19 cellular contexts compared by ENCODE assay signal in the genomic region with DNA sequence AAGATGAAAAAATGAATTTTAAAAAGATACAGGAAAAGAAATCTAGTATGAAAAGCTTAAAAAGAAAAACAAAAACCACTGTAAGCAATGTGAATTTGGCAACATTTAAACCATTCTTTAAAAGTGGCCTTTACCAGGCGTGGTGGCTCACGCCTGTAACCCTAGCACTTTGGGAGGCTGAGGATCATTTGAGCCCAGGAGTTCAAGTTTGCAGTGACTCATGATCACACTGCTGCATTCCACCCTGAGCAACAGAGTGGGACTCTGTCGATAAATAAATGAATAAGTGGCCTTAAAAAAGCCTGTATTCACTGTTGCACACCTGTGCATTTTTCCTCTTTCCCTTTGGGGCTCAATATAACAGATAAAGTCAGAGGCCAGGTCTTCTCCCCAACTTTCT.
DNase-seq lines count a peak whose midpoint lies in the region; ATAC-seq and TF ChIP-seq lines count a peak whose summit lies in the region.
"Had no signal": no experiment of that assay in that cellular context is flagged by ENCODE, and none has a peak within 500 bp of the region (broad histone marks: within the 10 kb centered on the region; RNA-seq: fewer than 3 reads in every experiment).

No MANE protein-coding gene starts in this region.

- H3K36me3 Mint-ChIP-seq in activated CD8-positive, alpha-beta T cell treated with anti-CD3 and anti-CD28 coated beads, Interleukin-2, amount 10 ng/mL, durations not matched to agents 7 days and 5 days (ENCODE audit: low read depth): peaks cover 3% of the 10 kb centered on the region
- H3K36me3 Mint-ChIP-seq in naive B cell: peaks cover 0 to 4% of the 10 kb centered on the region in 2 donors

- DNase-seq in left ventricle myocardium inferior (no peak), Right ventricle myocardium inferior (ENCODE audit: missing footprints) (no peak), naive B cell (no peak), substantia nigra (lab: John Stamatoyannopoulos, UW) (no peak), SHP77 (lab: John Stamatoyannopoulos, UW) (no peak)
- DNase-seq in activated CD8-positive, alpha-beta T cell treated with anti-CD3 and anti-CD28 coated beads, Interleukin-2, amount 10 ng/mL, durations not matched to agents 7 days and 5 days: no peak
- DNase-seq: activated CD8-positive, alpha-beta memory T cell treated with anti-CD3 and anti-CD28 coated beads, Interleukin-2, amount 50 U/mL, for 48 hours; effector memory CD4-positive, alpha-beta T cell; H7; heart left ventricle; NCI-H1092 treated with DMSO at 0.1 percent for 48 hours; NCI-H187; NCI-H2171 treated with DMSO at 0.1 percent for 48 hours; NCI-H524; SJCRH30 had no signal

- no peak for TF ChIP-seq CTCF in left ventricle myocardium inferior (IDR thresholded peaks at IDR 0.05; ENCODE audit: borderline replicate concordance)

- peaks cover 57% of the 10 kb centered on the region for H3K4me1 Mint-ChIP-seq in activated CD8-positive, alpha-beta T cell treated with anti-CD3 and anti-CD28 coated beads, Interleukin-2, amount 10 ng/mL, durations not matched to agents 7 days and 5 days (ENCODE audit: low read depth)
- peaks cover 66 to 84% (median 79%) of the 10 kb centered on the region in 3 donors for H3K4me1 Mint-ChIP-seq in naive B cell

- H3K9me3 Mint-ChIP-seq in activated CD8-positive, alpha-beta T cell treated with anti-CD3 and anti-CD28 coated beads, Interleukin-2, amount 10 ng/mL, durations not matched to agents 7 days and 5 days (ENCODE audit: insufficient read depth): no peaks in the 10 kb centered on the region
- no peaks in the 10 kb centered on the region for H3K9me3 Mint-ChIP-seq in naive B cell
- H3K9me3 Mint-ChIP-seq: activated T-helper 2 cell treated with anti-CD3 and anti-CD28 coated beads, Interferon-gamma antibody, Interleukin-2, Interleukin-4, amounts not matched to agents 10 μg/mL and 5 μg/mL and 100 μg/mL, durations not matched to agents 14 hours and 24 hours and 36 hours had no signal

- POLR2A ChIA-PET in activated CD8-positive, alpha-beta T cell treated with anti-CD3 and anti-CD28 coated beads, Interleukin-2, amount 10 ng/mL, durations not matched to agents 7 days and 5 days (lab: Charles Lee): interaction anchor here (1.2 kb wide), 1 partner anchor 101 kb away, joined by 3 read pairs; a partner anchor contains a TSS

- no peak overlapping the region for H3K4me3 ChIP-seq in left ventricle myocardium inferior
- H3K4me3 ChIP-seq: A549, heart left ventricle, SJCRH30 had no signal

- no peak for ATAC-seq in Right ventricle myocardium inferior
- no peak for ATAC-seq in activated CD8-positive, alpha-beta T cell treated with anti-CD3 and anti-CD28 coated beads, Interleukin-2, amount 10 ng/mL, durations not matched to agents 7 days and 5 days
- ATAC-seq in naive B cell (ENCODE audit: low read depth in 2 of 2): no peak
- no peak for ATAC-seq in GM19324 (IDR thresholded peaks at IDR 0.05; ENCODE audit: low FRiP score, unreplicated experiment)
- ATAC-seq in GM21529 (IDR thresholded peaks at IDR 0.05; ENCODE audit: unreplicated experiment): no peak
- ATAC-seq: A549 had no signal

- no peaks in the 10 kb centered on the region for H3K27me3 Mint-ChIP-seq in activated CD8-positive, alpha-beta T cell treated with anti-CD3 and anti-CD28 coated beads, Interleukin-2, amount 10 ng/mL, durations not matched to agents 7 days and 5 days (ENCODE audit: low read depth)
- no peaks in the 10 kb centered on the region for H3K27me3 Mint-ChIP-seq in naive B cell

- CTCF ChIA-PET in activated CD8-positive, alpha-beta T cell treated with anti-CD3 and anti-CD28 coated beads, Interleukin-2, amount 10 ng/mL, durations not matched to agents 7 days and 5 days (lab: Charles Lee): interaction anchor here (0.9 kb wide), 1 partner anchor 40 kb away, joined by 3 read pairs; no protein-coding TSS in a partner anchor

- no peaks in the 10 kb centered on the region for H3K27me3 ChIP-seq in left ventricle myocardium inferior (ENCODE audit: low read depth)
- H3K27me3 ChIP-seq: heart left ventricle, SJCRH30 had no signal

- no peaks in the 10 kb centered on the region for H3K36me3 ChIP-seq in left ventricle myocardium inferior
- H3K36me3 ChIP-seq: heart left ventricle, SJCRH30 had no signal

- H3K4me3 Mint-ChIP-seq in activated CD8-positive, alpha-beta T cell treated with anti-CD3 and anti-CD28 coated beads, Interleukin-2, amount 10 ng/mL, durations not matched to agents 7 days and 5 days: no peak overlapping the region
- peak overlapping the region in 2 of 8 donors; percentile 36 to 38 for H3K4me3 Mint-ChIP-seq in naive B cell

- H3K27ac ChIP-seq in left ventricle myocardium inferior (replicated peaks) (peak overlapping the region; percentile 6), substantia nigra (ENCODE audit: low read depth, low read length, poor library complexity, severe bottlenecking) (peak overlapping the region; percentile 49)
- H3K27ac ChIP-seq: A549, SJCRH30 had no signal

- peak overlapping the region; percentile 31 for H3K27ac Mint-ChIP-seq in activated CD8-positive, alpha-beta T cell treated with anti-CD3 and anti-CD28 coated beads, Interleukin-2, amount 10 ng/mL, durations not matched to agents 7 days and 5 days
- peak overlapping the region in 5 of 6 donors; percentile 13 to 83 (median 72) for H3K27ac Mint-ChIP-seq in naive B cell

- intact Hi-C loops in left ventricle myocardium inferior (cut with micrococcal nuclease) (loop anchor here (10.0 kb wide), 1 partner anchor 62 kb away; no protein-coding TSS in a partner anchor), Right ventricle myocardium inferior (cut with DNase I) (no loop called here)

- peaks cover 72% of the 10 kb centered on the region for H3K4me1 ChIP-seq in left ventricle myocardium inferior

- H3K9me3 ChIP-seq in left ventricle myocardium inferior (replicated peaks): no peaks in the 10 kb centered on the region
- H3K9me3 ChIP-seq: A549, heart left ventricle, SJCRH30 had no signal
